ENCODE assay signal across 1 cellular context in the genomic region with DNA sequence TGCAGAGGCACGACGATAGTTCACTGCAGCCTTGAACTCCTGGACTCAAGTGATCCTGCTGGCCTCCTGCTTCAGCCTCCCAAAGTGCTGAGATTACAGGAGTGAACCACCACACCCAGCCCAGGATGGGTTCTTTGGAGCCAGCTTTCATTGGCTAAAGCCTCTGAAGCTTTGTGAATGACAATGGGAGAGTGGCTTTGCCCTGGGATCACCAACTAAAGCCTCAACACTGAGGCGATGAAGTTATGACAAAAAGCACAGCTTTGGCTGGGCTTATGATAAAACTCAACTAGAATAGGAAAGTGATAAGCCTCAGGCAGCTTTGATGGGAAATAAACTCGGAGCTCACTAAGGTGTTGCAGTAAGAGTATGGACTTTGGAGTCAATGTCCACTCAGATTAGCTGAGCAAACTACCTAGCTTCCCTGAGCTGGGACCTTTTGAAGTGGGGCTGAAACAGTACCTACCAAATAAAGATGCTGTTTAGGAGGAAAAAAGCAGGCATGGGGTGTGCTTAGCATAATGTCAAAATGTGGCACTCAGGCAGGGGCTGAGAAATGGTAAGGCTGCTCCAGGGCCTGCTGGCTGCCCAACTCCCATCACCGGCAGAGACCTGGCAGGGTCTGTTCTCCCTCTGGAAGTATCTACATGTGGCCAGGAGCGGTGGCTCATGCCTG.
TF ChIP-seq lines count a peak whose summit lies in the region.

No MANE protein-coding gene starts in this region.

TF ChIP-seq in HepG2, 621 proteins besides CTCF, POLR2A, EP300 and RAD21 (continued from another document and continues in another):
- TF ChIP-seq CEBPZ (IDR thresholded peaks at IDR 0.05; ENCODE audit: low read length) (no peak), CCDC6 (CRISPR knock-in tag; IDR thresholded peaks at IDR 0.05) (0 out of 2 replicates have a peak, but pooled peaks have one; percentile 48), ZNF709 (CRISPR knock-in tag; IDR thresholded peaks at IDR 0.05) (no peak), PHF8 (CRISPR knock-in tag; IDR thresholded peaks at IDR 0.05) (no peak), HOXA3 (CRISPR knock-in tag; IDR thresholded peaks at IDR 0.05) (peak; percentile 46; the same call in 1 of the 2 replicates), TBP (CRISPR knock-in tag; IDR thresholded peaks at IDR 0.05) (no peak), ELF1 (CRISPR knock-in tag; IDR thresholded peaks at IDR 0.05) (no peak), GFI1 (CRISPR knock-in tag; IDR thresholded peaks at IDR 0.05; ENCODE audit: borderline replicate concordance) (peak; percentile 85), HNF1A (IDR thresholded peaks at IDR 0.05; ENCODE audit: low read depth) (no peak), HNF1A (CRISPR knock-in tag; IDR thresholded peaks at IDR 0.05; ENCODE audit: borderline replicate concordance) (no peak), MYNN (CRISPR knock-in tag; IDR thresholded peaks at IDR 0.05; ENCODE audit: low read depth) (no peak), MATR3 (CRISPR knock-in tag; IDR thresholded peaks at IDR 0.05) (no peak), ZNF557 (CRISPR knock-in tag; IDR thresholded peaks at IDR 0.05) (no peak), GATAD1 (CRISPR knock-in tag; IDR thresholded peaks at IDR 0.05) (no peak), THYN1 (CRISPR knock-in tag; IDR thresholded peaks at IDR 0.05; ENCODE audit: borderline replicate concordance, low read depth) (no peak), ARID4A (CRISPR knock-in tag; IDR thresholded peaks at IDR 0.05; ENCODE audit: borderline replicate concordance) (no peak), MEIS2 (CRISPR knock-in tag; IDR thresholded peaks at IDR 0.05) (no peak), HNRNPL (IDR thresholded peaks at IDR 0.05; ENCODE audit: low read depth, low read length) (no peak), KAT7 (CRISPR knock-in tag; IDR thresholded peaks at IDR 0.05; ENCODE audit: borderline replicate concordance) (no peak), ZNF10 (CRISPR knock-in tag; IDR thresholded peaks at IDR 0.05; ENCODE audit: borderline replicate concordance, low read depth) (no peak), STAT5B (CRISPR knock-in tag; IDR thresholded peaks at IDR 0.05) (no peak), ZNF136 (CRISPR knock-in tag; IDR thresholded peaks at IDR 0.05; ENCODE audit: low read depth) (no peak), GABPB1 (CRISPR knock-in tag; IDR thresholded peaks at IDR 0.05) (no peak), ZFP37 (CRISPR knock-in tag; IDR thresholded peaks at IDR 0.05; ENCODE audit: borderline replicate concordance) (0 out of 2 replicates have a peak, but pooled peaks have one; percentile 32), SALL2 (CRISPR knock-in tag; IDR thresholded peaks at IDR 0.05) (no peak), ZBTB8A (CRISPR knock-in tag; IDR thresholded peaks at IDR 0.05; ENCODE audit: borderline replicate concordance, low read depth) (no peak), RCOR2 (CRISPR knock-in tag; IDR thresholded peaks at IDR 0.05) (no peak), FOXK2 (IDR thresholded peaks at IDR 0.05) (no peak), PHF20 (CRISPR knock-in tag; IDR thresholded peaks at IDR 0.05) (no peak), ZNF446 (CRISPR knock-in tag; IDR thresholded peaks at IDR 0.05) (no peak), ZNF3 (CRISPR knock-in tag; IDR thresholded peaks at IDR 0.05) (no peak), DMTF1 (CRISPR knock-in tag; IDR thresholded peaks at IDR 0.05) (no peak), NPAS2 (CRISPR knock-in tag; IDR thresholded peaks at IDR 0.05; ENCODE audit: borderline replicate concordance) (no peak), GLMP (CRISPR knock-in tag; IDR thresholded peaks at IDR 0.05; ENCODE audit: borderline replicate concordance) (no peak)
- TF ChIP-seq, protein P1, sequence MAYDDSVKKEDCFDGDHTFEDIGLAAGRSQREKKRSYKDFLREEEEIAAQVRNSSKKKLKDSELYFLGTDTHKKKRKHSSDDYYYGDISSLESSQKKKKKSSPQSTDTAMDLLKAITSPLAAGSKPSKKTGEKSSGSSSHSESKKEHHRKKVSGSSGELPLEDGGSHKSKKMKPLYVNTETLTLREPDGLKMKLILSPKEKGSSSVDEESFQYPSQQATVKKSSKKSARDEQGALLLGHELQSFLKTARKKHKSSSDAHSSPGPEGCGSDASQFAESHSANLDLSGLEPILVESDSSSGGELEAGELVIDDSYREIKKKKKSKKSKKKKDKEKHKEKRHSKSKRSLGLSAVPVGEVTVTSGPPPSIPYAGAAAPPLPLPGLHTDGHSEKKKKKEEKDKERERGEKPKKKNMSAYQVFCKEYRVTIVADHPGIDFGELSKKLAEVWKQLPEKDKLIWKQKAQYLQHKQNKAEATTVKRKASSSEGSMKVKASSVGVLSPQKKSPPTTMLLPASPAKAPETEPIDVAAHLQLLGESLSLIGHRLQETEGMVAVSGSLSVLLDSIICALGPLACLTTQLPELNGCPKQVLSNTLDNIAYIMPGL (CRISPR knock-in tag; IDR thresholded peaks at IDR 0.05; ENCODE audit: borderline replicate concordance in 1 of 2, low read depth in 1 of 2) = no peak
- TF ChIP-seq, protein P2, sequence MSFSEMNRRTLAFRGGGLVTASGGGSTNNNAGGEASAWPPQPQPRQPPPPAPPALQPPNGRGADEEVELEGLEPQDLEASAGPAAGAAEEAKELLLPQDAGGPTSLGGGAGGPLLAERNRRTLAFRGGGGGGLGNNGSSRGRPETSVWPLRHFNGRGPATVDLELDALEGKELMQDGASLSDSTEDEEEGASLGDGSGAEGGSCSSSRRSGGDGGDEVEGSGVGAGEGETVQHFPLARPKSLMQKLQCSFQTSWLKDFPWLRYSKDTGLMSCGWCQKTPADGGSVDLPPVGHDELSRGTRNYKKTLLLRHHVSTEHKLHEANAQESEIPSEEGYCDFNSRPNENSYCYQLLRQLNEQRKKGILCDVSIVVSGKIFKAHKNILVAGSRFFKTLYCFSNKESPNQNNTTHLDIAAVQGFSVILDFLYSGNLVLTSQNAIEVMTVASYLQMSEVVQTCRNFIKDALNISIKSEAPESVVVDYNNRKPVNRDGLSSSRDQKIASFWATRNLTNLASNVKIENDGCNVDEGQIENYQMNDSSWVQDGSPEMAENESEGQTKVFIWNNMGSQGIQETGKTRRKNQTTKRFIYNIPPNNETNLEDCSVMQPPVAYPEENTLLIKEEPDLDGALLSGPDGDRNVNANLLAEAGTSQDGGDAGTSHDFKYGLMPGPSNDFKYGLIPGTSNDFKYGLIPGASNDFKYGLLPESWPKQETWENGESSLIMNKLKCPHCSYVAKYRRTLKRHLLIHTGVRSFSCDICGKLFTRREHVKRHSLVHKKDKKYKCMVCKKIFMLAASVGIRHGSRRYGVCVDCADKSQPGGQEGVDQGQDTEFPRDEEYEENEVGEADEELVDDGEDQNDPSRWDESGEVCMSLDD (CRISPR knock-in tag; IDR thresholded peaks at IDR 0.05; ENCODE audit: borderline replicate concordance) = no peak
